32 cellular contexts compared by ENCODE assay signal in the genomic region with DNA sequence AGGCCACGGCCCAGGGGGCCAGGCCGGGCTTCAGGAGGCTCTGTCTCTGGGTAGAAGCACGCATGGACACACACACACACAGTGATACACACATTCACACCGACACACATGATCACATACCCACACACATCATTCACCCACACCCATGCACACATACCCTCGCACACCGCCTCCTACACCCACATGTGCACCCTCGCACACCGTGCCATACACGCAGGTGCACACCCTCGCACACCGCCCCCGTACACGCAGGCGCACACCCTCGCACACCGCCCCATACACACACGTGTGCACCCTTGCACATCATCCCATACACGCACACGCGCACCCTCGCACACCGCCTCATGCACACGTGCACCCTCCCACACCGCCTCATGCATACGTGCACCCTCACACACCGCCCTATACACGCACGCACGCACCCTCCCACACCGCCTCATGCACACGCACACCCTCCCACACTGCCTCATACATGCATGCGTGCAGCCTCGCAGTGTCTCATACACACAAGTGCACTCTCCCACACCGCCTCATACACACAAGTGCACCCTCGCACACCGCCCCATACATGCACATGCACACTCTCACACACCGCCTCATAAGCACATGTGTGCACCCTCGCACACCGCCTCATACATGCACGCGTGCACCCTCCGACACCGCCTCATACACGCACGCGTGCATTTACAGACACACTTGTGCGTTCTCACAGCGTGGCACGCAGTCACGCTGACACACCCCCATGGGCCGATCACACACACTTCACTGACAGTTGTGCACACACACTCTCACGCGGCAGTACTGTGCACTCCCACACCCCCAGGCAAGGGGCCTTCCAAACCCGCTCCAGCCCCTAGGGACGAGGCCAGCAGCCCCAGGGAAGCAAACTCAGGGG.
DNase-seq lines count a peak whose midpoint lies in the region; ATAC-seq, FAIRE-seq and TF ChIP-seq lines count a peak whose summit lies in the region.
"Had no signal": no experiment of that assay in that cellular context is flagged by ENCODE, and none has a peak within 500 bp of the region (broad histone marks: within the 10 kb centered on the region; RNA-seq: fewer than 3 reads in every experiment).

No MANE protein-coding gene starts in this region.

- H2BK20ac ChIP-seq in H1 (ENCODE audit: low read length): no peak overlapping the region

- H4K91ac ChIP-seq in H1 (replicated peaks; ENCODE audit: insufficient read length, low read length): no peak overlapping the region

- no peak for TF ChIP-seq EP300 in H1 (IDR thresholded peaks at IDR 0.05; ENCODE audit: borderline replicate concordance in 1 of 2, low read depth in 2 of 2, low read length in 2 of 2)

- H3K36me3 ChIP-seq in cardiac muscle cell (no peaks in the 10 kb centered on the region), H1 (ENCODE audit: control insufficient read depth in 2 of 4, insufficient read depth in 4 of 4, low read length in 3 of 4) (no peaks in the 10 kb centered on the region)
- H3K36me3 ChIP-seq in naive thymus-derived CD4-positive, alpha-beta T cell (ENCODE audit: control insufficient read depth in 2 of 3, insufficient read depth in 3 of 3, low read length in 3 of 3): no peaks in the 10 kb centered on the region
- H3K36me3 ChIP-seq: colonic mucosa, gastroesophageal sphincter, neutrophil, transverse colon had no signal

- no peaks in the 10 kb centered on the region for H3K36me3 Mint-ChIP-seq in naive thymus-derived CD4-positive, alpha-beta T cell
- no peaks in the 10 kb centered on the region for H3K36me3 Mint-ChIP-seq in activated naive CD4-positive, alpha-beta T cell treated with anti-CD3 and anti-CD28 coated beads, Interleukin-2, amount 10 ng/mL, durations not matched to agents 7 days and 5 days
- H3K36me3 Mint-ChIP-seq: activated naive CD4-positive, alpha-beta T cell treated with anti-CD3 and anti-CD28 coated beads, Interleukin-2, amount 50 U/mL, for 24 hours had no signal

- no peaks in the 10 kb centered on the region for H3K79me2 ChIP-seq in H1 (ENCODE audit: control insufficient read depth in 1 of 2, insufficient read depth in 2 of 2, low read length in 2 of 2)

- H3K23ac ChIP-seq in H1 (ENCODE audit: insufficient read length): no peak overlapping the region

- H3K23me2 ChIP-seq in H1 (ENCODE audit: low read depth, low read length): no peaks in the 10 kb centered on the region

- no peak overlapping the region for H3K14ac ChIP-seq in H1 (ENCODE audit: insufficient read length)

- H2AFZ ChIP-seq in H1 (ENCODE audit: low read length): no peak overlapping the region
- H2AFZ ChIP-seq: PC-9 had no signal

- H3K9me3 Mint-ChIP-seq in naive thymus-derived CD4-positive, alpha-beta T cell: peaks cover 0 to 10% (median 0%) of the 10 kb centered on the region in 11 donors
- H3K9me3 Mint-ChIP-seq in activated naive CD4-positive, alpha-beta T cell treated with anti-CD3 and anti-CD28 coated beads, Interleukin-2, amount 10 ng/mL, durations not matched to agents 7 days and 5 days: no peaks in the 10 kb centered on the region
- H3K9me3 Mint-ChIP-seq: activated naive CD4-positive, alpha-beta T cell treated with anti-CD3 and anti-CD28 coated beads, Interleukin-2, amount 50 U/mL, for 24 hours; activated T-helper 2 cell treated with anti-CD3 and anti-CD28 coated beads, Interferon-gamma antibody, Interleukin-2, Interleukin-4, amounts not matched to agents 10 μg/mL and 5 μg/mL and 100 μg/mL, durations not matched to agents 14 hours and 24 hours and 36 hours; CD4-positive, alpha-beta T cell; T-helper 2 cell treated with Interferon-gamma antibody and Interleukin-4, amounts not matched to agents 5 μg/mL and 100 μg/mL, for 36 hours had no signal

- H3K4me3 Mint-ChIP-seq in naive thymus-derived CD4-positive, alpha-beta T cell: no peak overlapping the region
- no peak overlapping the region for H3K4me3 Mint-ChIP-seq in activated naive CD4-positive, alpha-beta T cell treated with anti-CD3 and anti-CD28 coated beads, Interleukin-2, amount 10 ng/mL, durations not matched to agents 7 days and 5 days
- H3K4me3 Mint-ChIP-seq: activated naive CD4-positive, alpha-beta T cell treated with anti-CD3 and anti-CD28 coated beads, Interleukin-2, amount 50 U/mL, for 24 hours; CD4-positive, alpha-beta T cell; T-helper 2 cell treated with Interferon-gamma antibody and Interleukin-4, amounts not matched to agents 5 μg/mL and 100 μg/mL, for 36 hours had no signal

- peak overlapping the region; percentile 44; the same call in 1 of the 2 replicates for H2BK12ac ChIP-seq in H1 (ENCODE audit: low read depth, low read length)

- TF ChIP-seq CTCF in cardiac muscle cell (IDR thresholded peaks at IDR 0.05; ENCODE audit: low read depth, low read length) (no peak), H1 (IDR thresholded peaks at IDR 0.05; ENCODE audit: control extremely low read depth in 1 of 3, insufficient read depth in 1 of 3, low read depth in 1 of 3, low read length in 3 of 3) (no peak)

- no peaks in the 10 kb centered on the region for H3K79me1 ChIP-seq in H1 (ENCODE audit: low read depth, low read length)

- H2BK15ac ChIP-seq in H1 (ENCODE audit: low read length): no peak overlapping the region

- intact Hi-C loops in left ventricle myocardium superior (cut with micrococcal nuclease): no loop called here
- intact Hi-C loops in naive thymus-derived CD4-positive, alpha-beta T cell (cut with micrococcal nuclease): no loop called here

- no peak overlapping the region for H2BK120ac ChIP-seq in H1 (replicated peaks; ENCODE audit: low read depth, low read length)

- no peak overlapping the region for H3K9ac ChIP-seq in H1 (replicated peaks in 1 of 4; ENCODE audit: extremely low read depth in 1 of 4, low read depth in 3 of 4, low read length in 3 of 4)

- POLR2A ChIA-PET in H1 (lab: Charles Lee; ENCODE audit: partially characterized antibody): no interaction called here
- POLR2A ChIA-PET in naive thymus-derived CD4-positive, alpha-beta T cell (lab: Charles Lee): no interaction called here

- H3K18ac ChIP-seq in H1 (ENCODE audit: extremely low read depth, low read length): no peak overlapping the region

- H4K5ac ChIP-seq in H1 (ENCODE audit: insufficient read length, low read depth, low read length): no peak overlapping the region

- H3K27ac ChIP-seq in cardiac muscle cell (peak overlapping the region; percentile 38), H1 (ENCODE audit: low read depth, low read length) (no peak overlapping the region)
- H3K27ac ChIP-seq in naive thymus-derived CD4-positive, alpha-beta T cell (ENCODE audit: low read depth, low read length): no peak overlapping the region
- H3K27ac ChIP-seq: colonic mucosa, gastroesophageal sphincter, neutrophil, PC-9, transverse colon had no signal

- H3K9me3 ChIP-seq in cardiac muscle cell (ENCODE audit: low read depth) (no peaks in the 10 kb centered on the region), H1 (ENCODE audit: insufficient read depth in 2 of 2, low read depth in 1 of 2, low read length in 1 of 2) (no peaks in the 10 kb centered on the region)
- no peaks in the 10 kb centered on the region for H3K9me3 ChIP-seq in naive thymus-derived CD4-positive, alpha-beta T cell (ENCODE audit: control insufficient read depth in 2 of 3, low read length in 3 of 3)
- H3K9me3 ChIP-seq: colonic mucosa, neutrophil had no signal

- H4K8ac ChIP-seq in H1 (ENCODE audit: extremely low read depth, insufficient read depth, low read length): no peak overlapping the region

- ATAC-seq in left ventricle myocardium superior: no peak
- peak; percentile 34 for ATAC-seq in naive thymus-derived CD4-positive, alpha-beta T cell
- ATAC-seq in HG02852 (IDR thresholded peaks at IDR 0.05; ENCODE audit: unreplicated experiment): no peak
- ATAC-seq: gastroesophageal sphincter had no signal

- peaks cover 0 to 7% (median 0%) of the 10 kb centered on the region in 5 donors for H3K27me3 Mint-ChIP-seq in naive thymus-derived CD4-positive, alpha-beta T cell
- H3K27me3 Mint-ChIP-seq in activated naive CD4-positive, alpha-beta T cell treated with anti-CD3 and anti-CD28 coated beads, Interleukin-2, amount 10 ng/mL, durations not matched to agents 7 days and 5 days: peaks cover 8% of the 10 kb centered on the region
- H3K27me3 Mint-ChIP-seq: activated naive CD4-positive, alpha-beta T cell treated with anti-CD3 and anti-CD28 coated beads, Interleukin-2, amount 50 U/mL, for 24 hours had no signal

- no peak for TF ChIP-seq POLR2A in H1 (IDR thresholded peaks at IDR 0.05; ENCODE audit: control extremely low read depth in 1 of 2, low read depth in 2 of 2, low read length in 2 of 2)
- TF ChIP-seq POLR2A in H54 (IDR thresholded peaks at IDR 0.05; ENCODE audit: low read depth, low read length): no peak

- H3K4ac ChIP-seq in H1 (replicated peaks; ENCODE audit: insufficient read length, low read depth, low read length): no peak overlapping the region

- no peak overlapping the region for H3K56ac ChIP-seq in H1 (replicated peaks; ENCODE audit: insufficient read length, low read depth, low read length)

- H2BK5ac ChIP-seq in H1 (ENCODE audit: low read depth, low read length): no peak overlapping the region

- no peak overlapping the region for H3K4me2 ChIP-seq in H1 (ENCODE audit: insufficient read depth in 1 of 2, low read depth in 2 of 2, low read length in 2 of 2)
- H3K4me2 ChIP-seq: PC-9 had no signal

- peaks cover 17% of the 10 kb centered on the region for H3K4me1 ChIP-seq in cardiac muscle cell (ENCODE audit: low read depth)
- H3K4me1 ChIP-seq in H1 (replicated peaks in 1 of 4; ENCODE audit: control insufficient read depth in 3 of 4, insufficient read depth in 4 of 4, low read length in 3 of 4): peaks cover 0 to 3% (median 1%) of the 10 kb centered on the region in 4 experiments; a peak in 2 of 7 replicates
- no peaks in the 10 kb centered on the region for H3K4me1 ChIP-seq in naive thymus-derived CD4-positive, alpha-beta T cell (ENCODE audit: control insufficient read depth in 2 of 2, insufficient read depth in 2 of 2, low read length in 2 of 2)
- H3K4me1 ChIP-seq: colonic mucosa, gastroesophageal sphincter, transverse colon had no signal

- H3K27me3 ChIP-seq in cardiac muscle cell: no peaks in the 10 kb centered on the region
- no peaks in the 10 kb centered on the region for H3K27me3 ChIP-seq in H1 (replicated peaks in 1 of 4; ENCODE audit: control insufficient read depth in 3 of 4, extremely low read depth in 1 of 4, insufficient read depth in 3 of 4, low read length in 3 of 4)
- no peaks in the 10 kb centered on the region for H3K27me3 ChIP-seq in naive thymus-derived CD4-positive, alpha-beta T cell (ENCODE audit: control insufficient read depth in 2 of 2, insufficient read depth in 2 of 2, low read length in 2 of 2)
- H3K27me3 ChIP-seq: colonic mucosa, neutrophil, transverse colon had no signal

- H4K20me1 ChIP-seq in H1 (replicated peaks in 1 of 2; ENCODE audit: control insufficient read depth in 1 of 2, insufficient read depth in 2 of 2, low read length in 2 of 2): peaks cover 0 to 1% of the 10 kb centered on the region in 2 experiments

- H3K4me3 ChIP-seq in cardiac muscle cell: no peak overlapping the region
- no peak overlapping the region for H3K4me3 ChIP-seq in H1 (ENCODE audit: extremely low read depth in 1 of 4, insufficient read depth in 2 of 4, low read depth in 3 of 4, low read length in 4 of 4)
- H3K4me3 ChIP-seq in naive thymus-derived CD4-positive, alpha-beta T cell (ENCODE audit: low read length): no peak overlapping the region
- H3K4me3 ChIP-seq: colonic mucosa, gastroesophageal sphincter, PC-9, transverse colon had no signal

- no peak overlapping the region for H3K27ac Mint-ChIP-seq in naive thymus-derived CD4-positive, alpha-beta T cell
- no peak overlapping the region for H3K27ac Mint-ChIP-seq in activated naive CD4-positive, alpha-beta T cell treated with anti-CD3 and anti-CD28 coated beads, Interleukin-2, amount 10 ng/mL, durations not matched to agents 7 days and 5 days
- H3K27ac Mint-ChIP-seq: activated naive CD4-positive, alpha-beta T cell treated with anti-CD3 and anti-CD28 coated beads, Interleukin-2, amount 50 U/mL, for 24 hours; activated T-helper 2 cell treated with anti-CD3 and anti-CD28 coated beads, Interferon-gamma antibody, Interleukin-2, Interleukin-4, amounts not matched to agents 10 μg/mL and 5 μg/mL and 100 μg/mL, durations not matched to agents 14 hours and 24 hours and 36 hours; CD4-positive, alpha-beta T cell; T-helper 2 cell treated with Interferon-gamma antibody and Interleukin-4, amounts not matched to agents 5 μg/mL and 100 μg/mL, for 36 hours had no signal

- FAIRE-seq in H1 (lab: Jason Lieb, UNC) (no peak), H54 (lab: Jason Lieb, UNC) (no peak)
- FAIRE-seq: A204.1, bronchial epithelial cell, GM19239 had no signal

- CTCF ChIA-PET in H1 (lab: Charles Lee; ENCODE audit: partially characterized antibody): interaction anchor here (0.7 to 1.6 kb wide), 3 partner anchors 7 to 18 kb away, joined by 3 read pairs; no protein-coding TSS in a partner anchor
- CTCF ChIA-PET in naive thymus-derived CD4-positive, alpha-beta T cell (lab: Charles Lee): no interaction called here
- CTCF ChIA-PET in activated naive CD4-positive, alpha-beta T cell treated with anti-CD3 and anti-CD28 coated beads, Interleukin-2, amount 10 ng/mL, durations not matched to agents 7 days and 5 days (lab: Charles Lee): no interaction called here

- DNase-seq in cardiac muscle cell (ENCODE audit: low read depth in 1 of 2, low spot score in 1 of 2) (no peak), left ventricle myocardium superior (no peak), H1 (ENCODE audit: low read depth in 1 of 2, low spot score in 2 of 2) (no peak), H54 (ENCODE audit: insufficient read length, low spot score) (no peak), DMS 273 treated with DMSO at 0.1 percent for 48 hours (lab: John Stamatoyannopoulos, UW) (no peak)
- no peak for DNase-seq in naive thymus-derived CD4-positive, alpha-beta T cell
- no peak for DNase-seq in activated naive CD4-positive, alpha-beta T cell treated with anti-CD3 and anti-CD28 coated beads, Interleukin-2, amount 10 ng/mL, durations not matched to agents 7 days and 5 days
- DNase-seq: activated CD4-positive, alpha-beta T cell treated with anti-CD3 and anti-CD28 coated beads for 48 hours; activated CD8-positive, alpha-beta memory T cell treated with anti-CD3 and anti-CD28 coated beads for 24 hours; activated T-cell treated with anti-CD3 and anti-CD28 coated beads for 4 hours; CD4-positive, alpha-beta T cell; colonic mucosa; effector CD4-positive, alpha-beta T cell; hippocampal formation; Karpas-422; left colon; NCI-H1417 treated with DMSO at 0.1 percent for 48 hours; NCI-H345; NCI-H69; PC-9; stimulated activated CD4-positive, alpha-beta T cell treated with anti-CD3 and anti-CD28 coated beads, Interleukin-12 subunit alpha, Interleukin-12 subunit beta, amount 100 ng/mL, for 4 hours; stimulated activated CD4-positive, alpha-beta T cell treated with anti-CD3 and anti-CD28 coated beads, Interleukin-2, amount 100 ng/mL, for 48 hours; transverse colon had no signal

- WGBS in H1 (ENCODE audit: extremely low coverage in 1 of 2, insufficient coverage in 1 of 2, insufficient read length in 1 of 2, insufficient replicate concordance in 2 of 2, low coverage in 1 of 2, low lambda C conversion rate in 2 of 2, missing lambda C conversion rate in 1 of 2), 2 experiments: 93% methylated on average over 55 of the region's 55 CpGs; no CpG with 5 or more reads in 1 of the 2 experiments

- no peaks in the 10 kb centered on the region for H3K4me1 Mint-ChIP-seq in naive thymus-derived CD4-positive, alpha-beta T cell
- H3K4me1 Mint-ChIP-seq in activated naive CD4-positive, alpha-beta T cell treated with anti-CD3 and anti-CD28 coated beads, Interleukin-2, amount 10 ng/mL, durations not matched to agents 7 days and 5 days: no peaks in the 10 kb centered on the region
- H3K4me1 Mint-ChIP-seq: activated naive CD4-positive, alpha-beta T cell treated with anti-CD3 and anti-CD28 coated beads, Interleukin-2, amount 50 U/mL, for 24 hours had no signal

- TF ChIP-seq RAD21 in H1 (IDR thresholded peaks at IDR 0.05 in 1 of 2, conservative IDR thresholded peaks at IDR 0.05 in 1 of 2; ENCODE audit: low read depth in 2 of 2, low read length in 2 of 2): no peak

- no peak overlapping the region for H2AK5ac ChIP-seq in H1 (ENCODE audit: low read depth, low read length)
